Comparison of ENCODE assay signal across 1 cellular context in genomic region chr1:109620890-109621289, GRCh38.
TF ChIP-seq lines count a peak whose summit lies in the region.

No MANE protein-coding gene starts in this region.

TF ChIP-seq in K562, 482 proteins besides CTCF, POLR2A, EP300 and RAD21 (continued from another document and continues in another):
- TF ChIP-seq AFF4 (CRISPR knock-in tag; IDR thresholded peaks at IDR 0.05) (no peak), ZNF239 (CRISPR knock-in tag; IDR thresholded peaks at IDR 0.05) (no peak), IRF2 (CRISPR knock-in tag; IDR thresholded peaks at IDR 0.05) (no peak), HMGN3 (IDR thresholded peaks at IDR 0.05; ENCODE audit: borderline replicate concordance, extremely low read depth, insufficient read length, low read depth, low read length) (peak; percentile 35), ZFP91 (CRISPR knock-in tag; IDR thresholded peaks at IDR 0.05) (no peak; the same call in 1 of the 2 replicates), ARID3B (CRISPR knock-in tag; IDR thresholded peaks at IDR 0.05; ENCODE audit: borderline replicate concordance) (no peak), TEAD2 (tag; IDR thresholded peaks at IDR 0.05) (no peak), ASH1L (IDR thresholded peaks at IDR 0.05; ENCODE audit: borderline replicate concordance, low read depth, partially characterized antibody) (no peak), ADNP (tag; IDR thresholded peaks at IDR 0.05) (no peak), CTCFL (IDR thresholded peaks at IDR 0.05; ENCODE audit: borderline replicate concordance, insufficient read depth, low read depth, low read length, poor library complexity, severe bottlenecking) (no peak), E2F6 (IDR thresholded peaks at IDR 0.05; ENCODE audit: borderline replicate concordance in 1 of 2, extremely low read depth in 1 of 2, insufficient read depth in 1 of 2, insufficient read length in 1 of 2, low read depth in 1 of 2, low read length in 1 of 2, poor library complexity in 1 of 2, severe bottlenecking in 1 of 2) (no peak), CXXC5 (CRISPR knock-in tag; IDR thresholded peaks at IDR 0.05) (peak; percentile 53; the same call in 1 of the 2 replicates), SIN3B (IDR thresholded peaks at IDR 0.05; ENCODE audit: low read depth) (no peak), ZFP36 (IDR thresholded peaks at IDR 0.05; ENCODE audit: low read depth, low read length, partially characterized antibody) (no peak), ZNF175 (CRISPR knock-in tag; IDR thresholded peaks at IDR 0.05; ENCODE audit: low read depth) (no peak), JUN (IDR thresholded peaks at IDR 0.05; ENCODE audit: borderline replicate concordance, low read depth, low read length) (no peak), JUN (CRISPR knock-in tag; IDR thresholded peaks at IDR 0.05; ENCODE audit: borderline replicate concordance) (no peak), RERE (CRISPR knock-in tag; IDR thresholded peaks at IDR 0.05; ENCODE audit: borderline replicate concordance) (no peak), SIN3A (IDR thresholded peaks at IDR 0.05; ENCODE audit: borderline replicate concordance in 2 of 2, control insufficient read depth in 1 of 2, low read depth in 2 of 2, low read length in 2 of 2) (peak; percentile 79 to 88; a peak in 2 of 4 replicates), XRCC5 (IDR thresholded peaks at IDR 0.05; ENCODE audit: low read depth, low read length) (no peak), HNRNPUL1 (IDR thresholded peaks at IDR 0.05; ENCODE audit: low read length) (no peak), SIRT6 (IDR thresholded peaks at IDR 0.05; ENCODE audit: low read depth, low read length) (no peak), HMG20B (CRISPR knock-in tag; IDR thresholded peaks at IDR 0.05) (no peak), HMGXB4 (CRISPR knock-in tag; IDR thresholded peaks at IDR 0.05) (no peak), ZNF778 (CRISPR knock-in tag; IDR thresholded peaks at IDR 0.05) (no peak), ZNF121 (CRISPR knock-in tag; conservative IDR thresholded peaks at IDR 0.05) (no peak), RREB1 (CRISPR knock-in tag; IDR thresholded peaks at IDR 0.05) (peak; percentile 83; the same call in 1 of the 2 replicates)
